3 cellular contexts compared by ENCODE assay signal in the genomic region with DNA sequence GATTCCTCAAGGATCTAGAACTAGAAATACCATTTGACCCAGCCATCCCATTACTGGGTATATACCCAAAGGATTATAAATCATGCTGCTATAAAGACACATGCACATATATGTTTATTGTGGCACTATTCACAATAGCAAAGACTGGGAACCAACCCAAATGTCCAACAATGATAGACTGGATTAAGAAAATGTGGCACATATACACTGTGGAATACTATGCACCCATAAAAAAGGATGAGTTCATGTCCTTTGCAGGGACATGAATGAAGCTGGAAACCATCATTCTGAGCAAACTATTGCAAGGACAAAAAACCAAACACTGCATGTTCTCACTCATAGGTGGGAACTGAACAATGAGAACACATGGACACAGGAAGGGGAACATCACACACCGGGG. TPM values are rescaled to one million over a fixed set of nuclear protein-coding genes. Genes with fewer than 3 reads are reported as not detected.
"Had no signal": no experiment of that assay in that cellular context is flagged by ENCODE, and none has a peak within 500 bp of the region (broad histone marks: within the 10 kb centered on the region; RNA-seq: fewer than 3 reads in every experiment).

No MANE protein-coding gene starts in this region.

RNA-seq across cellular contexts. Expression of a gene that starts 36.1 kb away (rescaled TPM):
- total RNA-seq: GM23248, H4, HFFc6 had no signal
- polyA plus RNA-seq: GM23248 had no signal
